ENCODE assay signal across 8 cellular contexts in the genomic region with DNA sequence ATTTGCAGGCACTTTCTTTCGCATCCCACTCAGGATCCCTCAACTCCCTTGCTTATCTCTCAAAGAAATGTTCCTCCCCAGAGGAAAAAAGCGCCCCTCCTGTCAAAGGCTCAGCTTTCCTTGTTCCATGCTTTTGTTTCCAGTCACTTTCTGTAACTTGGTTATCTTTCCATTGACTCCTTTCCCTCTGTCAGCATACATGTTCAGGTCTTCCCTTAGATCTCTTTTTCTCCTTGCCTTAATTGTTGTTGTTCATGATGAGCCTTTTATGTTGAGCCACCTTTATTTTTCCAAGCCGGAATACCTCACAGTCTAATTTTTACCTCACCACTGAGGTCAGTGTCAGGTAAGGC. TPM values are rescaled to one million over a fixed set of nuclear protein-coding genes. Genes with fewer than 3 reads are reported as not detected.
DNase-seq lines count a peak whose midpoint lies in the region; ATAC-seq, FAIRE-seq and TF ChIP-seq lines count a peak whose summit lies in the region.

No MANE protein-coding gene starts in this region.

- POLR2A ChIA-PET in HEK293 (lab: Yijun Ruan, JAX): no interaction called here

- H3K27ac ChIP-seq in HEK293 (ENCODE audit: extremely low read depth, low read depth, low read length): no peak overlapping the region; the same call in 1 of the 2 replicates
- peak overlapping the region; percentile 14 to 68 for H3K27ac ChIP-seq in small intestine (ENCODE audit: low read depth in 1 of 2, low read length in 1 of 2)

- no peak for ATAC-seq in HG03045 (IDR thresholded peaks at IDR 0.05; ENCODE audit: unreplicated experiment)

- peaks cover 2 to 4% of the 10 kb centered on the region in 2 experiments; a peak in 2 of 3 replicates for H3K36me3 ChIP-seq in HEK293 (ENCODE audit: control insufficient read depth in 2 of 2, insufficient read depth in 1 of 2, low read length in 2 of 2)
- H3K36me3 ChIP-seq in iPS-15b (ENCODE audit: control insufficient read depth, insufficient read depth, low read length): no peaks in the 10 kb centered on the region
- no peaks in the 10 kb centered on the region for H3K36me3 ChIP-seq in small intestine (ENCODE audit: control insufficient read depth in 2 of 2, insufficient read depth in 2 of 2, low read length in 2 of 2)

- H3K9ac ChIP-seq in iPS-15b (ENCODE audit: low read depth, low read length): no peak overlapping the region

- TF ChIP-seq CTCF in HEK293 (tag by site-specific recombination; IDR thresholded peaks at IDR 0.05) (no peak), WI38 (IDR thresholded peaks at IDR 0.05; ENCODE audit: low read depth, low read length) (no peak)

- no peak for FAIRE-seq in small intestine (lab: Jason Lieb, UNC)

- peak; percentile 18 for DNase-seq in small intestine
- no peak for DNase-seq in ureter (ENCODE audit: low spot score)
- no peak for DNase-seq in effector CD4-positive, alpha-beta T cell
- no peak for DNase-seq in GDM1 (lab: John Stamatoyannopoulos, UW)

- peak overlapping the region; percentile 52 for H3K4me3 ChIP-seq in HEK293 (ENCODE audit: low read depth, low read length)
- peak overlapping the region; percentile 87 for H3K4me3 ChIP-seq in WI38 (ENCODE audit: low read depth, low read length)
- peak overlapping the region; percentile 59 for H3K4me3 ChIP-seq in iPS-15b (ENCODE audit: low read depth, low read length)
- H3K4me3 ChIP-seq in small intestine (ENCODE audit: low read depth in 1 of 2, low read length in 2 of 2): peak overlapping the region in 1 of 2 donors; percentile 77

- H3K9me3 ChIP-seq in HEK293 (ENCODE audit: control insufficient read depth, insufficient read depth, low read depth, low read length) (no peaks in the 10 kb centered on the region), iPS-15b (ENCODE audit: control insufficient read depth, insufficient read depth, low read length) (no peaks in the 10 kb centered on the region), small intestine (ENCODE audit: control insufficient read depth, low read depth) (no peaks in the 10 kb centered on the region)

- CTCF ChIA-PET in HEK293 (lab: Yijun Ruan, JAX): no interaction called here

- WGBS in small intestine, 3 donors: 14 to 20% (median 14%) methylated on average over 3 of the region's 3 CpGs

- no peaks in the 10 kb centered on the region for H3K27me3 ChIP-seq in iPS-15b (ENCODE audit: control insufficient read depth, insufficient read depth, low read length)
- no peaks in the 10 kb centered on the region for H3K27me3 ChIP-seq in small intestine (ENCODE audit: control insufficient read depth in 2 of 2, insufficient read depth in 2 of 2, low read length in 2 of 2)

- no peaks in the 10 kb centered on the region for H3K4me1 ChIP-seq in HEK293 (ENCODE audit: control insufficient read depth, insufficient read depth, low read length)
- H3K4me1 ChIP-seq in iPS-15b (ENCODE audit: control insufficient read depth, insufficient read depth, low read length): no peaks in the 10 kb centered on the region
- H3K4me1 ChIP-seq in small intestine (ENCODE audit: control insufficient read depth in 2 of 2, insufficient read depth in 1 of 2, low read depth in 1 of 2, low read length in 1 of 2): peaks cover 0 to 3% of the 10 kb centered on the region in 2 donors

TF ChIP-seq in HEK293, 187 proteins besides CTCF, POLR2A, EP300 and RAD21:
- TF ChIP-seq ZBTB20 (tag by site-specific recombination; IDR thresholded peaks at IDR 0.05): 0 out of 2 replicates have a peak, but pooled peaks have one; percentile 19
- TF ChIP-seq ZBTB48 (tag by site-specific recombination; IDR thresholded peaks at IDR 0.05): 0 out of 2 replicates have a peak, but pooled peaks have one; percentile 7
- no peak for TF ChIP-seq ZNF169 (tag by site-specific recombination; IDR thresholded peaks at IDR 0.05)
- TF ChIP-seq PRDM1 (tag by site-specific recombination; IDR thresholded peaks at IDR 0.05): peak; percentile 95
- TF ChIP-seq PRDM10 (tag by site-specific recombination; IDR thresholded peaks at IDR 0.05): peak; percentile 38
- TF ChIP-seq, protein P1, sequence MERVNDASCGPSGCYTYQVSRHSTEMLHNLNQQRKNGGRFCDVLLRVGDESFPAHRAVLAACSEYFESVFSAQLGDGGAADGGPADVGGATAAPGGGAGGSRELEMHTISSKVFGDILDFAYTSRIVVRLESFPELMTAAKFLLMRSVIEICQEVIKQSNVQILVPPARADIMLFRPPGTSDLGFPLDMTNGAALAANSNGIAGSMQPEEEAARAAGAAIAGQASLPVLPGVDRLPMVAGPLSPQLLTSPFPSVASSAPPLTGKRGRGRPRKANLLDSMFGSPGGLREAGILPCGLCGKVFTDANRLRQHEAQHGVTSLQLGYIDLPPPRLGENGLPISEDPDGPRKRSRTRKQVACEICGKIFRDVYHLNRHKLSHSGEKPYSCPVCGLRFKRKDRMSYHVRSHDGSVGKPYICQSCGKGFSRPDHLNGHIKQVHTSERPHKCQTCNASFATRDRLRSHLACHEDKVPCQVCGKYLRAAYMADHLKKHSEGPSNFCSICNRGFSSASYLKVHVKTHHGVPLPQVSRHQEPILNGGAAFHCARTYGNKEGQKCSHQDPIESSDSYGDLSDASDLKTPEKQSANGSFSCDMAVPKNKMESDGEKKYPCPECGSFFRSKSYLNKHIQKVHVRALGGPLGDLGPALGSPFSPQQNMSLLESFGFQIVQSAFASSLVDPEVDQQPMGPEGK (tag by site-specific recombination; IDR thresholded peaks at IDR 0.05): peak; percentile 26; the same call in 1 of the 2 replicates
- TF ChIP-seq ZNF138 (tag by site-specific recombination; IDR thresholded peaks at IDR 0.05; ENCODE audit: borderline replicate concordance): no peak

RNA-seq across cellular contexts. Expression of gene PODN, which starts 46.5 kb away (rescaled TPM):
- polyA plus RNA-seq in small intestine: 10 to 100 TPM in 1 of 3 donors, 1 to 10 TPM in 1, under 1 TPM in 1; 0.45 to 26.4 (median 1.6) TPM
- total RNA-seq in ureter: 20.9 TPM
